In genomic region chrX:41334866-41335589, GRCh38 we compare ENCODE assay signal across 8 cellular contexts. TPM values are rescaled to one million over a fixed set of nuclear protein-coding genes. Genes with fewer than 3 reads are reported as not detected.
DNase-seq lines count a peak whose midpoint lies in the region; ATAC-seq, FAIRE-seq and TF ChIP-seq lines count a peak whose summit lies in the region.

No MANE protein-coding gene starts in this region.

- peak; percentile 6 for ATAC-seq in CD4-positive, alpha-beta T cell (ENCODE audit: poor library complexity)

- H3K4me3 Mint-ChIP-seq in CD4-positive, alpha-beta T cell: peak overlapping the region; percentile 99
- H3K4me3 Mint-ChIP-seq in activated T-helper 2 cell treated with anti-CD3 and anti-CD28 coated beads, Interferon-gamma antibody, Interleukin-2, Interleukin-4, amounts not matched to agents 10 μg/mL and 5 μg/mL and 100 μg/mL, durations not matched to agents 14 hours and 24 hours and 36 hours (ENCODE audit: low read depth): peak overlapping the region; percentile 97

- POLR2A ChIA-PET in CD4-positive, alpha-beta T cell (lab: Charles Lee): interaction anchor here (1.0 to 2.1 kb wide), 4 partner anchors 11 to 249 kb away, joined by 3 to 10 read pairs (median 6); partner anchors contain the start of gene USP9X

- H3K36me3 Mint-ChIP-seq in CD4-positive, alpha-beta T cell (ENCODE audit: low read depth): peaks cover 68% of the 10 kb centered on the region
- peaks cover 60% of the 10 kb centered on the region for H3K36me3 Mint-ChIP-seq in activated T-helper 2 cell treated with anti-CD3 and anti-CD28 coated beads, Interferon-gamma antibody, Interleukin-2, Interleukin-4, amounts not matched to agents 10 μg/mL and 5 μg/mL and 100 μg/mL, durations not matched to agents 14 hours and 24 hours and 36 hours (ENCODE audit: low read depth)

- TF ChIP-seq POLR2A in testis (IDR thresholded peaks at IDR 0.05) (no peak), GM12891 (IDR thresholded peaks at IDR 0.05; ENCODE audit: low read depth, low read length) (no peak)

- intact Hi-C loops in CD4-positive, alpha-beta T cell (cut with DNase I, micrococcal nuclease): loop anchor here (5.0 to 10.0 kb wide), 5 partner anchors 47 to 590 kb away; partner anchors contain the start of genes CASK (in 1 of the 2) and USP9X (in 1 of the 2)
- intact Hi-C loops in activated T-helper 2 cell treated with anti-CD3 and anti-CD28 coated beads, Interferon-gamma antibody, Interleukin-2, Interleukin-4, amounts not matched to agents 10 μg/mL and 5 μg/mL and 100 μg/mL, durations not matched to agents 14 hours and 24 hours and 36 hours (cut with micrococcal nuclease): loop anchor here (5.0 to 10.0 kb wide), 3 partner anchors 47 to 600 kb away; partner anchors contain the start of gene MED14
- intact Hi-C loops in testis (cut with DNase I; ENCODE audit: low total_unique reads): no loop called here

- peaks cover 8% of the 10 kb centered on the region; the same call in 1 of the 2 replicates for H3K36me3 ChIP-seq in GM23248 (ENCODE audit: low read depth)
- H3K36me3 ChIP-seq in NT2/D1 (ENCODE audit: insufficient read depth, insufficient read length, low read length): peaks cover 50% of the 10 kb centered on the region
- H3K36me3 ChIP-seq in neuron (ENCODE audit: insufficient read depth, low read length): peaks cover 9% of the 10 kb centered on the region
- H3K36me3 ChIP-seq in testis (ENCODE audit: low read depth, missing control alignments): no peaks in the 10 kb centered on the region

- peak overlapping the region; percentile 99 for H3K27ac Mint-ChIP-seq in CD4-positive, alpha-beta T cell
- peak overlapping the region; percentile 100 for H3K27ac Mint-ChIP-seq in activated T-helper 2 cell treated with anti-CD3 and anti-CD28 coated beads, Interferon-gamma antibody, Interleukin-2, Interleukin-4, amounts not matched to agents 10 μg/mL and 5 μg/mL and 100 μg/mL, durations not matched to agents 14 hours and 24 hours and 36 hours

- H3K9ac ChIP-seq in GM23248 (peak overlapping the region; percentile 100), NT2/D1 (ENCODE audit: insufficient read length, low read depth) (peak overlapping the region; percentile 98)

- CTCF ChIA-PET in CD4-positive, alpha-beta T cell (lab: Charles Lee): no interaction called here

- H3K4me1 ChIP-seq in GM23248 (ENCODE audit: insufficient read depth): peaks cover 38% of the 10 kb centered on the region
- H3K4me1 ChIP-seq in NT2/D1 (ENCODE audit: insufficient read depth, insufficient read length): no peaks in the 10 kb centered on the region
- H3K4me1 ChIP-seq in neuron (ENCODE audit: insufficient read depth, low read length): peaks cover 21% of the 10 kb centered on the region
- H3K4me1 ChIP-seq in testis: peaks cover 3% of the 10 kb centered on the region

- in situ Hi-C loops in GM23248 (cut with MboI): no loop called here

- WGBS in GM23248 (ENCODE audit: low coverage in 1 of 2, low lambda C conversion rate in 2 of 2, missing lambda C conversion rate in 2 of 2), 2 experiments: 1 to 2% methylated on average over 10 to 24 of the region's 35 CpGs
- WGBS in testis, 2 donors: 0% methylated on average over 15 of the region's 35 CpGs

- H3K27ac ChIP-seq in CD4-positive, alpha-beta T cell (ENCODE audit: low read depth, low read length): peak overlapping the region; percentile 100
- H3K27ac ChIP-seq in GM23248 (peak overlapping the region; percentile 100), testis (peak overlapping the region; percentile 99)

- no peaks in the 10 kb centered on the region for H3K9me3 ChIP-seq in CD4-positive, alpha-beta T cell (ENCODE audit: control insufficient read depth, low read length)
- H3K9me3 ChIP-seq in GM23248 (ENCODE audit: low read depth): no peaks in the 10 kb centered on the region
- no peaks in the 10 kb centered on the region for H3K9me3 ChIP-seq in NT2/D1 (ENCODE audit: insufficient read depth, low read length)
- no peaks in the 10 kb centered on the region for H3K9me3 ChIP-seq in neuron (ENCODE audit: low read length)
- no peaks in the 10 kb centered on the region for H3K9me3 ChIP-seq in testis

- H3K79me2 ChIP-seq in GM23248 (ENCODE audit: insufficient read depth): peaks cover 58% of the 10 kb centered on the region

- H2AFZ ChIP-seq in GM23248 (no peak overlapping the region), neuron (ENCODE audit: low read depth, low read length) (no peak overlapping the region)

- no peak for TF ChIP-seq CTCF in CD4-positive, alpha-beta T cell (IDR thresholded peaks at IDR 0.05)
- TF ChIP-seq CTCF in fibroblast of the aortic adventitia (IDR thresholded peaks at IDR 0.05; ENCODE audit: insufficient read depth, low read length) (no peak), testis (IDR thresholded peaks at IDR 0.05) (no peak)

- no peaks in the 10 kb centered on the region for H3K9me3 Mint-ChIP-seq in CD4-positive, alpha-beta T cell
- no peaks in the 10 kb centered on the region for H3K9me3 Mint-ChIP-seq in activated T-helper 2 cell treated with anti-CD3 and anti-CD28 coated beads, Interferon-gamma antibody, Interleukin-2, Interleukin-4, amounts not matched to agents 10 μg/mL and 5 μg/mL and 100 μg/mL, durations not matched to agents 14 hours and 24 hours and 36 hours

- DNase-seq in CD4-positive, alpha-beta T cell: peak in 7 of 10 experiments; percentile 25 to 65 (median 49)
- peak; percentile 78 for DNase-seq in GM23248
- no peak for DNase-seq in NT2/D1 (ENCODE audit: low read depth, low spot score)
- peak; percentile 58 for DNase-seq in activated T-helper 2 cell treated with anti-CD3 and anti-CD28 coated beads, Interferon-gamma antibody, Interleukin-2, Interleukin-4, amounts not matched to agents 10 μg/mL and 5 μg/mL and 100 μg/mL, durations not matched to agents 14 hours and 24 hours and 36 hours (ENCODE audit: low spot score)
- peak; percentile 70 for DNase-seq in fibroblast of the aortic adventitia (ENCODE audit: low read depth)
- DNase-seq in testis: peak; percentile 63
- no peak for DNase-seq in GM12891 (ENCODE audit: insufficient read length, low spot score)

- H3K9me2 ChIP-seq in GM23248 (ENCODE audit: insufficient read depth): no peaks in the 10 kb centered on the region

- peak overlapping the region; percentile 84 for H3K4me2 ChIP-seq in GM23248 (ENCODE audit: unreplicated experiment)

- H3K4me1 Mint-ChIP-seq in CD4-positive, alpha-beta T cell (ENCODE audit: low read depth): peaks cover 42% of the 10 kb centered on the region
- peaks cover 28% of the 10 kb centered on the region for H3K4me1 Mint-ChIP-seq in activated T-helper 2 cell treated with anti-CD3 and anti-CD28 coated beads, Interferon-gamma antibody, Interleukin-2, Interleukin-4, amounts not matched to agents 10 μg/mL and 5 μg/mL and 100 μg/mL, durations not matched to agents 14 hours and 24 hours and 36 hours (ENCODE audit: low read depth)

- H3K4me3 ChIP-seq in GM23248: peak overlapping the region; percentile 96
- peak overlapping the region; percentile 96 for H3K4me3 ChIP-seq in NT2/D1 (ENCODE audit: insufficient read length, low read depth)
- H3K4me3 ChIP-seq in fibroblast of the aortic adventitia (ENCODE audit: low read depth, low read length): peak overlapping the region; percentile 99
- peak overlapping the region; percentile 72 for H3K4me3 ChIP-seq in neuron (ENCODE audit: low read length)
- H3K4me3 ChIP-seq in testis: peak overlapping the region; percentile 82 to 91

- H3K27me3 Mint-ChIP-seq in CD4-positive, alpha-beta T cell: peaks cover 4% of the 10 kb centered on the region
- no peaks in the 10 kb centered on the region for H3K27me3 Mint-ChIP-seq in activated T-helper 2 cell treated with anti-CD3 and anti-CD28 coated beads, Interferon-gamma antibody, Interleukin-2, Interleukin-4, amounts not matched to agents 10 μg/mL and 5 μg/mL and 100 μg/mL, durations not matched to agents 14 hours and 24 hours and 36 hours (ENCODE audit: low read depth)

- FAIRE-seq in GM12891 (lab: Jason Lieb, UNC): no peak

- no peaks in the 10 kb centered on the region for H3K27me3 ChIP-seq in CD4-positive, alpha-beta T cell (ENCODE audit: control insufficient read depth, insufficient read depth, low read length)
- H3K27me3 ChIP-seq in GM23248 (replicated peaks; ENCODE audit: insufficient read depth) (no peaks in the 10 kb centered on the region), NT2/D1 (ENCODE audit: insufficient read depth, insufficient read length) (peaks cover 11% of the 10 kb centered on the region), neuron (ENCODE audit: insufficient read depth, low read length) (no peaks in the 10 kb centered on the region), testis (no peaks in the 10 kb centered on the region)

- H3F3A ChIP-seq in GM23248 (ENCODE audit: insufficient read depth): peaks cover 40% of the 10 kb centered on the region

- peaks cover 30% of the 10 kb centered on the region for H4K20me1 ChIP-seq in GM23248 (ENCODE audit: insufficient read depth)

TF ChIP-seq in GM12891, 5 proteins besides CTCF, POLR2A, EP300 and RAD21:
- TF ChIP-seq POU2F2 (IDR thresholded peaks at IDR 0.05; ENCODE audit: low read depth, low read length) (no peak), SPI1 (IDR thresholded peaks at IDR 0.05; ENCODE audit: low read depth, low read length) (no peak), PAX5 (IDR thresholded peaks at IDR 0.05; ENCODE audit: insufficient read depth, low read length, severe bottlenecking) (no peak), TAF1 (IDR thresholded peaks at IDR 0.05; ENCODE audit: low read depth, low read length) (no peak), POLR2AphosphoS5 (IDR thresholded peaks at IDR 0.05; ENCODE audit: low read depth, low read length) (no peak)
TF ChIP-seq in GM12891: peak in this region for 0.

RNA-seq across cellular contexts. Expression of gene DDX3X, which starts 1.1 kb away (rescaled TPM):
- 100 to 1,000 TPM; 610 to 653 TPM for total RNA-seq in CD4-positive, alpha-beta T cell
- total RNA-seq in GM23248 (2014; rRNA removed; shearing (Covaris generic)): 206 and 285 TPM in 2 replicates
- polyA plus RNA-seq in GM23248 (2016; fragmentation: Nextera tagmentation; extraction: Ambion mirVana): 129 and 130 TPM in 2 replicates
- total RNA-seq in activated T-helper 2 cell treated with anti-CD3 and anti-CD28 coated beads, Interferon-gamma antibody, Interleukin-2, Interleukin-4, amounts not matched to agents 10 μg/mL and 5 μg/mL and 100 μg/mL, durations not matched to agents 14 hours and 24 hours and 36 hours: 250 and 251 TPM in 2 replicates
- total RNA-seq in fibroblast of the aortic adventitia (ENCODE audit: low replicate concordance): 209 and 316 TPM in 2 replicates
- 100 to 1,000 TPM; 121 to 157 TPM for total RNA-seq in testis
- polyA plus RNA-seq in testis (ENCODE audit: insufficient read depth, low read depth, low replicate concordance): 133 TPM
- 97.4 TPM for polyA plus RNA-seq in GM12891 (2012; ENCODE audit: low read depth, missing spikeins)

Comparison
In these comparisons a context has a peak if more than half of its experiments do, and no peak if none do; other contexts are left out.
1. DNase-seq: peak in CD4-positive, alpha-beta T cell (7 of 10), GM23248 (single experiment), activated T-helper 2 cell treated with anti-CD3 and anti-CD28 coated beads, Interferon-gamma antibody, Interleukin-2, Interleukin-4, amounts not matched to agents 10 μg/mL and 5 μg/mL and 100 μg/mL, durations not matched to agents 14 hours and 24 hours and 36 hours (single experiment), fibroblast of the aortic adventitia (single experiment) and testis (single experiment); none in NT2/D1 (single experiment) and GM12891 (single experiment).
2. Peak in every context shown above with its lines, with median percentiles within 50 percentile points of each other: H3K27ac ChIP-seq and H3K4me3 ChIP-seq.